Comparison of ENCODE assay signal across 20 cellular contexts in genomic region chr2:154995332-154995731, GRCh38.
A peak's percentile ranks its signal among the peaks of the same experiment; 100 is the strongest.
DNase-seq lines count a peak whose midpoint lies in the region; ATAC-seq and TF ChIP-seq lines count a peak whose summit lies in the region.
"Had no signal": no experiment of that assay in that cellular context is flagged by ENCODE, and none has a peak within 500 bp of the region (broad histone marks: within the 10 kb centered on the region; RNA-seq: fewer than 3 reads in every experiment).

No MANE protein-coding gene starts in this region.

- peaks cover 0 to 4% (median 0%) of the 10 kb centered on the region in 8 donors for H3K9me3 Mint-ChIP-seq in CD4-positive, alpha-beta memory T cell
- H3K9me3 Mint-ChIP-seq: CD4-positive, alpha-beta T cell had no signal

- peak; percentile 4 for DNase-seq in BJ (ENCODE audit: low read depth)
- peak; percentile 31 for DNase-seq in HT1080 (ENCODE audit: low read depth)
- DNase-seq in RWPE2 (ENCODE audit: low spot score): no peak
- peak; percentile 3 for DNase-seq in kidney tubule cell (ENCODE audit: low spot score)
- no peak for DNase-seq in CD4-positive, alpha-beta memory T cell
- no peak for DNase-seq in stimulated activated CD4-positive, alpha-beta T cell treated with anti-CD3 and anti-CD28 coated beads, Interleukin-12 subunit alpha, Interleukin-12 subunit beta, amount 100 ng/mL, for 4 hours
- DNase-seq: BE2C; CD4-positive, alpha-beta T cell; DMS79; H7; KBM-7; MV-4-11; NCI-H1417; NCI-H187; NCI-H2107; NCI-H510A treated with DMSO at 0.1 percent for 48 hours; NCI-H82; SJCRH30 had no signal

- H3K36me3 Mint-ChIP-seq in CD4-positive, alpha-beta memory T cell: no peaks in the 10 kb centered on the region

- no peaks in the 10 kb centered on the region for H3K4me1 Mint-ChIP-seq in CD4-positive, alpha-beta memory T cell

- no peak overlapping the region for H3K27ac ChIP-seq in RWPE2 (ENCODE audit: poor library complexity, severe bottlenecking)
- H3K27ac ChIP-seq in CD4-positive, alpha-beta memory T cell (ENCODE audit: low read depth, low read length): no peak overlapping the region
- H3K27ac ChIP-seq: SJCRH30 had no signal

- POLR2A ChIA-PET in BJ (lab: Charles Lee): no interaction called here
- POLR2A ChIA-PET in CD4-positive, alpha-beta memory T cell (lab: Charles Lee; ENCODE audit: partially characterized antibody): no interaction called here

- no peak overlapping the region for H3K4me3 Mint-ChIP-seq in CD4-positive, alpha-beta memory T cell
- H3K4me3 Mint-ChIP-seq: CD4-positive, alpha-beta T cell had no signal

- no peaks in the 10 kb centered on the region for H3K36me3 ChIP-seq in BJ (ENCODE audit: control insufficient read depth, insufficient read depth, low read length)
- no peaks in the 10 kb centered on the region for H3K36me3 ChIP-seq in RWPE2 (ENCODE audit: low read depth)
- H3K36me3 ChIP-seq in CD4-positive, alpha-beta memory T cell (ENCODE audit: insufficient read depth, low read length): no peaks in the 10 kb centered on the region
- H3K36me3 ChIP-seq: BE2C, SJCRH30 had no signal

- no peak overlapping the region for H3K27ac Mint-ChIP-seq in CD4-positive, alpha-beta memory T cell
- H3K27ac Mint-ChIP-seq: CD4-positive, alpha-beta T cell had no signal

- CTCF ChIA-PET in BJ (lab: Yijun Ruan, JAX): interaction anchor here (0.6 kb wide), 1 partner anchor 128 kb away, joined by 3 read pairs; no protein-coding TSS in a partner anchor
- CTCF ChIA-PET in CD4-positive, alpha-beta memory T cell (lab: Charles Lee; ENCODE audit: partially characterized antibody): no interaction called here

- no peaks in the 10 kb centered on the region for H3K27me3 Mint-ChIP-seq in CD4-positive, alpha-beta memory T cell
- H3K27me3 Mint-ChIP-seq: CD4-positive, alpha-beta T cell had no signal

- H3K27me3 ChIP-seq in BJ (ENCODE audit: control insufficient read depth, insufficient read depth, low read length) (no peaks in the 10 kb centered on the region), RWPE2 (ENCODE audit: insufficient read depth, poor library complexity, severe bottlenecking) (peaks cover 6% of the 10 kb centered on the region)
- no peaks in the 10 kb centered on the region for H3K27me3 ChIP-seq in CD4-positive, alpha-beta memory T cell (ENCODE audit: insufficient read depth, low read length)
- H3K27me3 ChIP-seq: BE2C, SJCRH30 had no signal

- H3K4me1 ChIP-seq in RWPE2 (ENCODE audit: insufficient read depth, poor library complexity, severe bottlenecking): no peaks in the 10 kb centered on the region
- H3K4me1 ChIP-seq in CD4-positive, alpha-beta memory T cell (ENCODE audit: insufficient read depth, low read length): no peaks in the 10 kb centered on the region
- H3K4me1 ChIP-seq: BE2C, SJCRH30 had no signal

- H3K4me3 ChIP-seq in BJ (ENCODE audit: low read depth, low read length) (no peak overlapping the region), RWPE2 (ENCODE audit: severe bottlenecking) (no peak overlapping the region)
- H3K4me3 ChIP-seq in CD4-positive, alpha-beta memory T cell (ENCODE audit: low read length in 2 of 2): no peak overlapping the region
- H3K4me3 ChIP-seq: SJCRH30 had no signal

- H3K9me3 ChIP-seq in RWPE2 (ENCODE audit: severe bottlenecking): no peaks in the 10 kb centered on the region
- no peaks in the 10 kb centered on the region for H3K9me3 ChIP-seq in CD4-positive, alpha-beta memory T cell (ENCODE audit: control insufficient read depth in 1 of 2, low read length in 2 of 2)
- H3K9me3 ChIP-seq: BE2C, SJCRH30 had no signal

- ATAC-seq in RWPE2 (ENCODE audit: low read depth) (peak; percentile 53; the same call in 2 of the 3 replicates), HG03457 (IDR thresholded peaks at IDR 0.05; ENCODE audit: unreplicated experiment) (no peak)
- ATAC-seq: HepG2 had no signal

- TF ChIP-seq CTCF in BJ (IDR thresholded peaks at IDR 0.05; ENCODE audit: insufficient read depth, low read depth, low read length) (no peak), RWPE2 (IDR thresholded peaks at IDR 0.05; ENCODE audit: poor library complexity, severe bottlenecking) (no peak)

- intact Hi-C loops in CD4-positive, alpha-beta memory T cell (cut with micrococcal nuclease): no loop called here

Comparison
In these comparisons a context has a peak if more than half of its experiments do, and no peak if none do; other contexts are left out.
1. DNase-seq: peak in BJ (single experiment), HT1080 (single experiment) and kidney tubule cell (single experiment); none in RWPE2 (single experiment), CD4-positive, alpha-beta memory T cell (0 of 5) and stimulated activated CD4-positive, alpha-beta T cell treated with anti-CD3 and anti-CD28 coated beads, Interleukin-12 subunit alpha, Interleukin-12 subunit beta, amount 100 ng/mL, for 4 hours (single experiment).